10 cellular contexts compared by ENCODE assay signal in genomic region chr3:170258105-170258487, GRCh38. TPM values are rescaled to one million over a fixed set of nuclear protein-coding genes. Genes with fewer than 3 reads are reported as not detected.
A peak's percentile ranks its signal among the peaks of the same experiment; 100 is the strongest.
DNase-seq lines count a peak whose midpoint lies in the region; ATAC-seq, FAIRE-seq and TF ChIP-seq lines count a peak whose summit lies in the region.
"Had no signal": no experiment of that assay in that cellular context is flagged by ENCODE, and none has a peak within 500 bp of the region (broad histone marks: within the 10 kb centered on the region; RNA-seq: fewer than 3 reads in every experiment).

No MANE protein-coding gene starts in this region.

- no peak for ATAC-seq in stimulated activated naive CD8-positive, alpha-beta T cell treated with anti-CD3 and anti-CD28 coated beads, Interleukin-15, Interleukin-2, amounts not matched to agents 100 U/mL and 50 U/mL, for 24 hours
- ATAC-seq in HG03175 (IDR thresholded peaks at IDR 0.05; ENCODE audit: unreplicated experiment) = peak; percentile 16
- ATAC-seq: K562 had no signal

- H3K27ac Mint-ChIP-seq in stimulated activated naive CD8-positive, alpha-beta T cell treated with anti-CD3 and anti-CD28 coated beads, Interleukin-15, Interleukin-2, amounts not matched to agents 100 ng/mL and 50 ng/mL, for 24 hours = peak overlapping the region; percentile 95
- H3K27ac Mint-ChIP-seq in activated naive CD8-positive, alpha-beta T cell treated with anti-CD3 and anti-CD28 coated beads for 36 hours = peak overlapping the region; percentile 89

- FAIRE-seq in GM12892 (lab: Jason Lieb, UNC) = no peak

- no peak for TF ChIP-seq POLR2A in GM12892 (IDR thresholded peaks at IDR 0.05; ENCODE audit: low read depth, low read length)

- peaks cover 46% of the 10 kb centered on the region for H3K36me3 Mint-ChIP-seq in stimulated activated naive CD8-positive, alpha-beta T cell treated with anti-CD3 and anti-CD28 coated beads, Interleukin-15, Interleukin-2, amounts not matched to agents 100 ng/mL and 50 ng/mL, for 24 hours (ENCODE audit: low read depth)
- H3K36me3 Mint-ChIP-seq in activated naive CD8-positive, alpha-beta T cell treated with anti-CD3 and anti-CD28 coated beads for 36 hours = peaks cover 51% of the 10 kb centered on the region

- H3K27me3 Mint-ChIP-seq in stimulated activated naive CD8-positive, alpha-beta T cell treated with anti-CD3 and anti-CD28 coated beads, Interleukin-15, Interleukin-2, amounts not matched to agents 100 ng/mL and 50 ng/mL, for 24 hours = no peaks in the 10 kb centered on the region
- H3K27me3 Mint-ChIP-seq in activated naive CD8-positive, alpha-beta T cell treated with anti-CD3 and anti-CD28 coated beads for 36 hours = no peaks in the 10 kb centered on the region

- no peak for DNase-seq in stimulated activated naive CD8-positive, alpha-beta T cell treated with anti-CD3 and anti-CD28 coated beads, Interleukin-15, Interleukin-2, amounts not matched to agents 100 U/mL and 50 U/mL, for 24 hours
- DNase-seq in activated naive CD8-positive, alpha-beta T cell treated with anti-CD3 and anti-CD28 coated beads for 36 hours = no peak
- DNase-seq in midbrain (lab: John Stamatoyannopoulos, UW) = no peak
- DNase-seq in NCI-H187 treated with DMSO at 0.1 percent for 48 hours (lab: John Stamatoyannopoulos, UW) = no peak
- DNase-seq in NOMO-1 treated with dmso at 0.1 percent for 144 hours (lab: John Stamatoyannopoulos, UW; ENCODE audit: unreplicated experiment) = no peak
- DNase-seq in GM12892 (ENCODE audit: insufficient read length) = no peak
- DNase-seq: NCI-H774 had no signal

- H3K4me1 Mint-ChIP-seq in stimulated activated naive CD8-positive, alpha-beta T cell treated with anti-CD3 and anti-CD28 coated beads, Interleukin-15, Interleukin-2, amounts not matched to agents 100 ng/mL and 50 ng/mL, for 24 hours (ENCODE audit: low read depth) = peaks cover 50% of the 10 kb centered on the region
- peaks cover 44% of the 10 kb centered on the region for H3K4me1 Mint-ChIP-seq in activated naive CD8-positive, alpha-beta T cell treated with anti-CD3 and anti-CD28 coated beads for 36 hours

- peaks cover 10% of the 10 kb centered on the region for H3K9me3 Mint-ChIP-seq in stimulated activated naive CD8-positive, alpha-beta T cell treated with anti-CD3 and anti-CD28 coated beads, Interleukin-15, Interleukin-2, amounts not matched to agents 100 ng/mL and 50 ng/mL, for 24 hours
- peaks cover 14% of the 10 kb centered on the region for H3K9me3 Mint-ChIP-seq in activated naive CD8-positive, alpha-beta T cell treated with anti-CD3 and anti-CD28 coated beads for 36 hours

- H3K4me3 Mint-ChIP-seq in stimulated activated naive CD8-positive, alpha-beta T cell treated with anti-CD3 and anti-CD28 coated beads, Interleukin-15, Interleukin-2, amounts not matched to agents 100 ng/mL and 50 ng/mL, for 24 hours = peak overlapping the region; percentile 64
- H3K4me3 Mint-ChIP-seq in activated naive CD8-positive, alpha-beta T cell treated with anti-CD3 and anti-CD28 coated beads for 36 hours = peak overlapping the region; percentile 33

RNA-seq across cellular contexts. Expression of gene PRKCI, which starts 35.9 kb away (rescaled TPM):
- 10 to 100 TPM; 19.3 to 22.8 TPM for total RNA-seq in activated naive CD8-positive, alpha-beta T cell treated with anti-CD3 and anti-CD28 coated beads for 36 hours
- polyA plus RNA-seq in GM12892 (2012; ENCODE audit: missing spikeins) = 4.5 TPM
